11 cellular contexts compared by ENCODE assay signal in genomic region chr9:121860744-121861143, GRCh38.
A peak's percentile ranks its signal among the peaks of the same experiment; 100 is the strongest.
DNase-seq lines count a peak whose midpoint lies in the region; ATAC-seq and TF ChIP-seq lines count a peak whose summit lies in the region.
"Had no signal": no experiment of that assay in that cellular context is flagged by ENCODE, and none has a peak within 500 bp of the region (broad histone marks: within the 10 kb centered on the region; RNA-seq: fewer than 3 reads in every experiment).

No MANE protein-coding gene starts in this region.

- no peak overlapping the region for H3K56ac ChIP-seq in H9 (ENCODE audit: insufficient read length, low read depth, low read length)

- no peak overlapping the region for H3K4ac ChIP-seq in H9 (ENCODE audit: low read depth, low read length)

- H2AFZ ChIP-seq in H9 (ENCODE audit: low read length), result no peak overlapping the region

- no peaks in the 10 kb centered on the region for H3K36me3 ChIP-seq in heart left ventricle

- H3K27ac ChIP-seq in heart left ventricle, result no peak overlapping the region
- no peak overlapping the region for H3K27ac ChIP-seq in H9 (ENCODE audit: insufficient read length, low read depth, low read length)

- H3K18ac ChIP-seq in H9 (ENCODE audit: insufficient read length, low read depth, low read length), result no peak overlapping the region

- no peak overlapping the region for H3K14ac ChIP-seq in H9 (ENCODE audit: insufficient read depth, low read length)

- H3K27me3 ChIP-seq in heart left ventricle (no peaks in the 10 kb centered on the region), H9 (ENCODE audit: insufficient read depth, low read length) (no peaks in the 10 kb centered on the region)

- ATAC-seq in heart left ventricle (peak in 3 of 4 donors; percentile 29 to 70 (median 56)), GM19467 (IDR thresholded peaks at IDR 0.05; ENCODE audit: unreplicated experiment) (no peak)
- no peak for ATAC-seq in stimulated activated naive CD8-positive, alpha-beta T cell treated with anti-CD3 and anti-CD28 coated beads, Interleukin-15, amount 100 ng/mL, for 72 hours

- no peak for TF ChIP-seq POLR2A in heart left ventricle (IDR thresholded peaks at IDR 0.05)

- no peak overlapping the region for H2BK15ac ChIP-seq in H9 (ENCODE audit: low read depth, low read length)

- H3K23me2 ChIP-seq in H9 (ENCODE audit: insufficient read length, low read depth, low read length, poor library complexity, severe bottlenecking), result no peaks in the 10 kb centered on the region

- no peak overlapping the region for H4K5ac ChIP-seq in H9 (ENCODE audit: insufficient read length, low read depth, low read length)

- TF ChIP-seq CTCF in astrocyte of the spinal cord (IDR thresholded peaks at IDR 0.05; ENCODE audit: low read depth, low read length) (no peak), heart left ventricle (IDR thresholded peaks at IDR 0.05) (no peak), H9 (conservative IDR thresholded peaks at IDR 0.05) (no peak)

- H3K9me3 Mint-ChIP-seq in stimulated activated naive CD8-positive, alpha-beta T cell treated with anti-CD3 and anti-CD28 coated beads, Interleukin-15, amount 100 ng/mL, for 72 hours, result no peaks in the 10 kb centered on the region
- no peaks in the 10 kb centered on the region for H3K9me3 Mint-ChIP-seq in H9
- H3K9me3 Mint-ChIP-seq: brain had no signal

- no peak overlapping the region for H4K91ac ChIP-seq in H9 (ENCODE audit: insufficient read length, low read depth, low read length)

- peaks cover 0 to 19% (median 11%) of the 10 kb centered on the region in 12 donors for H3K4me1 ChIP-seq in heart left ventricle
- H3K4me1 ChIP-seq in H9 (ENCODE audit: insufficient read depth, low read length), result peaks cover 14% of the 10 kb centered on the region

- in situ Hi-C loops in astrocyte of the spinal cord (cut with HindIII; ENCODE audit: low sequenced_read_pairs), result no loop called here

- H3K36me3 Mint-ChIP-seq in H9 (ENCODE audit: insufficient read depth in 1 of 3, low read depth in 3 of 3), result no peaks in the 10 kb centered on the region

- H3K4me3 Mint-ChIP-seq in stimulated activated naive CD8-positive, alpha-beta T cell treated with anti-CD3 and anti-CD28 coated beads, Interleukin-15, amount 100 ng/mL, for 72 hours, result no peak overlapping the region
- no peak overlapping the region for H3K4me3 Mint-ChIP-seq in H9
- H3K4me3 Mint-ChIP-seq: brain had no signal

- H3K4me3 ChIP-seq in astrocyte of the spinal cord (ENCODE audit: low read depth, low read length) (no peak overlapping the region), heart left ventricle (no peak overlapping the region)

- H2BK120ac ChIP-seq in H9 (ENCODE audit: low read depth, low read length, poor library complexity, severe bottlenecking), result no peak overlapping the region

- H3K79me1 ChIP-seq in H9 (ENCODE audit: insufficient read depth, low read depth, low read length, poor library complexity, severe bottlenecking), result no peaks in the 10 kb centered on the region

- H4K8ac ChIP-seq in H9 (replicated peaks; ENCODE audit: insufficient read length, low read depth, low read length), result no peak overlapping the region

- H2BK20ac ChIP-seq in H9 (ENCODE audit: low read depth, low read length, poor library complexity, severe bottlenecking), result no peak overlapping the region

- intact Hi-C loops in heart left ventricle (cut with DNase I), result loop anchor here in 9 of 10 donors (2.0 to 10.0 kb wide), 12 partner anchors 83 to 316 kb away; no protein-coding TSS in a partner anchor

- H3K23ac ChIP-seq in H9 (ENCODE audit: insufficient read length, low read depth, low read length), result no peak overlapping the region

- H3T11ph ChIP-seq in H9 (ENCODE audit: low read length), result no peak overlapping the region

- H3K4me1 Mint-ChIP-seq in stimulated activated naive CD8-positive, alpha-beta T cell treated with anti-CD3 and anti-CD28 coated beads, Interleukin-15, amount 100 ng/mL, for 72 hours, result no peaks in the 10 kb centered on the region
- H3K4me1 Mint-ChIP-seq in H9, result peaks cover 23 to 31% of the 10 kb centered on the region in 2 experiments

- 18 to 34% (median 33%) methylated on average over 2 of the region's 2 CpGs for WGBS in heart left ventricle, 4 donors
- no CpG with 5 or more reads among the region's 2 CpGs for WGBS in H9 (ENCODE audit: extremely low coverage, insufficient read length, low lambda C conversion rate)

- H3K27me3 Mint-ChIP-seq in stimulated activated naive CD8-positive, alpha-beta T cell treated with anti-CD3 and anti-CD28 coated beads, Interleukin-15, amount 100 ng/mL, for 72 hours, result no peaks in the 10 kb centered on the region
- peaks cover 5% of the 10 kb centered on the region for H3K27me3 Mint-ChIP-seq in H9 (ENCODE audit: low read depth)

- peaks cover 2% of the 10 kb centered on the region for H4K20me1 ChIP-seq in H9 (ENCODE audit: control insufficient read depth, insufficient read depth, insufficient read length)

- H2BK12ac ChIP-seq in H9 (ENCODE audit: insufficient read length, low read depth, low read length), result no peak overlapping the region

- H3K9ac ChIP-seq in H9 (ENCODE audit: extremely low read depth, insufficient read length, low read length), result no peak overlapping the region

- H3K9me3 ChIP-seq in heart left ventricle (no peaks in the 10 kb centered on the region), H9 (ENCODE audit: control insufficient read depth, low read depth, low read length) (no peaks in the 10 kb centered on the region)

- H3K4me2 ChIP-seq in H9 (ENCODE audit: insufficient read depth, insufficient read length, low read length), result no peak overlapping the region

- H2BK5ac ChIP-seq in H9 (ENCODE audit: insufficient read length, low read length), result no peak overlapping the region

- H3K79me2 ChIP-seq in H9 (ENCODE audit: insufficient read depth, low read length), result no peaks in the 10 kb centered on the region

- DNase-seq in GM04503 (ENCODE audit: low read depth) (peak; percentile 78), astrocyte of the spinal cord (ENCODE audit: low read depth, low spot score) (peak; percentile 95), heart left ventricle (peak in 2 of 5 donors; percentile 58 to 60), smooth muscle cell of the brain vasculature (ENCODE audit: low read depth, low spot score) (peak; percentile 95), DMS 273 treated with DMSO at 0.1 percent for 48 hours (lab: John Stamatoyannopoulos, UW) (no peak), H9 (no peak)
- no peak for DNase-seq in stimulated activated naive CD8-positive, alpha-beta T cell treated with anti-CD3 and anti-CD28 coated beads, Interleukin-15, amount 100 ng/mL, for 72 hours
- DNase-seq: activated CD8-positive, alpha-beta memory T cell treated with anti-CD3 and anti-CD28 coated beads, Interleukin-2, amount 50 U/mL, for 4 hours; NCI-H1417 treated with DMSO at 0.1 percent for 48 hours had no signal

- no peak overlapping the region for H3K27ac Mint-ChIP-seq in stimulated activated naive CD8-positive, alpha-beta T cell treated with anti-CD3 and anti-CD28 coated beads, Interleukin-15, amount 100 ng/mL, for 72 hours
- no peak overlapping the region; a peak in 1 of 7 replicates for H3K27ac Mint-ChIP-seq in H9

- no peak overlapping the region for H2AK5ac ChIP-seq in H9 (ENCODE audit: insufficient read length, low read length)

Comparison
In these comparisons a context has a peak if more than half of its experiments do, and no peak if none do; other contexts are left out.
1. DNase-seq: peak in GM04503 (single experiment), astrocyte of the spinal cord (single experiment) and smooth muscle cell of the brain vasculature (single experiment); none in stimulated activated naive CD8-positive, alpha-beta T cell treated with anti-CD3 and anti-CD28 coated beads, Interleukin-15, amount 100 ng/mL, for 72 hours (0 of 2), DMS 273 treated with DMSO at 0.1 percent for 48 hours (single experiment) and H9 (single experiment).
2. ATAC-seq: peak in heart left ventricle (3 of 4); none in stimulated activated naive CD8-positive, alpha-beta T cell treated with anti-CD3 and anti-CD28 coated beads, Interleukin-15, amount 100 ng/mL, for 72 hours (single experiment) and GM19467 (single experiment).